ENCODE assay signal across 15 cellular contexts in genomic region chr14:64757601-64758000, GRCh38. TPM values are rescaled to one million over a fixed set of nuclear protein-coding genes. Genes with fewer than 3 reads are reported as not detected.
A peak's percentile ranks its signal among the peaks of the same experiment; 100 is the strongest.
DNase-seq lines count a peak whose midpoint lies in the region; TF ChIP-seq lines count a peak whose summit lies in the region.
"Had no signal": no experiment of that assay in that cellular context is flagged by ENCODE, and none has a peak within 500 bp of the region (broad histone marks: within the 10 kb centered on the region; RNA-seq: fewer than 3 reads in every experiment).

No MANE protein-coding gene starts in this region.

- H3K9ac ChIP-seq in muscle layer of colon (ENCODE audit: low read length): no peak overlapping the region

- no peaks in the 10 kb centered on the region for H3K79me2 ChIP-seq in PC-9 (ENCODE audit: low read depth)

- H3K36me3 ChIP-seq in PC-9 (ENCODE audit: low read depth) (no peaks in the 10 kb centered on the region), muscle layer of colon (ENCODE audit: insufficient read depth, low read length) (no peaks in the 10 kb centered on the region), tibial nerve (no peaks in the 10 kb centered on the region)
- no peaks in the 10 kb centered on the region for H3K36me3 ChIP-seq in effector memory CD4-positive, alpha-beta T cell (ENCODE audit: control insufficient read depth, insufficient read depth, low read length)
- H3K36me3 ChIP-seq: SJCRH30 had no signal

- no peaks in the 10 kb centered on the region for H3K9me2 ChIP-seq in PC-9 (ENCODE audit: insufficient read depth)

- CTCF ChIA-PET in PC-9 (lab: Charles Lee): no interaction called here

- no TSS peak for BruUV-seq in PC-9 (replicated peaks; lab: Mats Ljungman, UMichigan)

- no peaks in the 10 kb centered on the region for H4K20me1 ChIP-seq in PC-9 (ENCODE audit: insufficient read depth)

- no peak for DNase-seq in PC-9
- no peak for DNase-seq in effector memory CD4-positive, alpha-beta T cell
- DNase-seq in tibial nerve (ENCODE audit: low spot score in 2 of 2): no peak
- DNase-seq in putamen (ENCODE audit: low spot score): no peak
- DNase-seq in NCI-H2107 treated with DMSO at 0.1 percent for 48 hours (lab: John Stamatoyannopoulos, UW; ENCODE audit: unreplicated experiment): no peak
- no peak for DNase-seq in GM20000 (ENCODE audit: low spot score)
- DNase-seq: activated CD8-positive, alpha-beta memory T cell treated with anti-CD3 and anti-CD28 coated beads, Interleukin-2, amount 10 ng/mL, durations not matched to agents 7 days and 5 days; GDM1; H7; NCI-H1930; NCI-H82; stimulated activated naive CD4-positive, alpha-beta T cell had no signal

- TF ChIP-seq EP300 in tibial nerve (IDR thresholded peaks at IDR 0.05): no peak

- H3K9me3 ChIP-seq in PC-9 (ENCODE audit: insufficient read depth, low read depth): no peaks in the 10 kb centered on the region
- no peaks in the 10 kb centered on the region for H3K9me3 ChIP-seq in effector memory CD4-positive, alpha-beta T cell (ENCODE audit: control insufficient read depth, low read length)
- no peaks in the 10 kb centered on the region for H3K9me3 ChIP-seq in muscle layer of colon (ENCODE audit: low read length)
- H3K9me3 ChIP-seq in tibial nerve: no peaks in the 10 kb centered on the region
- H3K9me3 ChIP-seq: SJCRH30 had no signal

- TF ChIP-seq POLR2A in tibial nerve (IDR thresholded peaks at IDR 0.05): no peak

- H3K4me1 ChIP-seq in PC-9 (replicated peaks; ENCODE audit: insufficient read depth) (peaks cover 77% of the 10 kb centered on the region), muscle layer of colon (ENCODE audit: insufficient read depth, low read length) (peaks cover 59% of the 10 kb centered on the region), tibial nerve (peaks cover 0 to 45% (median 21%) of the 10 kb centered on the region in 4 donors)
- peaks cover 71% of the 10 kb centered on the region for H3K4me1 ChIP-seq in effector memory CD4-positive, alpha-beta T cell (ENCODE audit: control insufficient read depth, insufficient read depth, low read length, poor library complexity, severe bottlenecking)

- H3K27ac ChIP-seq in PC-9 (peak overlapping the region; percentile 34), muscle layer of colon (ENCODE audit: low read depth, low read length) (peak overlapping the region; percentile 57), tibial nerve (peak overlapping the region in 3 of 4 donors; percentile 4 to 87 (median 28))
- peak overlapping the region; percentile 70 for H3K27ac ChIP-seq in effector memory CD4-positive, alpha-beta T cell (ENCODE audit: insufficient read depth, low read length, poor library complexity, severe bottlenecking)
- H3K27ac ChIP-seq: HL-60, SJCRH30 had no signal

- TF ChIP-seq CTCF in PC-9 (conservative IDR thresholded peaks at IDR 0.05): no peak
- TF ChIP-seq CTCF in tibial nerve (IDR thresholded peaks at IDR 0.05): no peak
- TF ChIP-seq CTCF in GM20000 (IDR thresholded peaks at IDR 0.05; ENCODE audit: extremely low read depth, missing control alignments): no peak

- H2AFZ ChIP-seq in PC-9: no peak overlapping the region

- WGBS in tibial nerve, 2 donors: 61 to 88% methylated on average over 3 of the region's 3 CpGs

- peak overlapping the region; percentile 45 for H3K4me2 ChIP-seq in PC-9

- intact Hi-C loops in PC-9 (cut with micrococcal nuclease; ENCODE audit: unreplicated experiment): loop anchor here (2.0 to 5.0 kb wide), 4 partner anchors 37 to 320 kb away; partner anchors contain the start of genes HSPA2 and RAB15

- H3K4me3 ChIP-seq in PC-9: no peak overlapping the region
- H3K4me3 ChIP-seq in effector memory CD4-positive, alpha-beta T cell (ENCODE audit: insufficient read depth, low read depth, low read length, poor library complexity, severe bottlenecking): no peak overlapping the region
- H3K4me3 ChIP-seq in muscle layer of colon (ENCODE audit: low read depth in 1 of 2, low read length in 2 of 2): no peak overlapping the region
- no peak overlapping the region for H3K4me3 ChIP-seq in tibial nerve
- H3K4me3 ChIP-seq: SJCRH30 had no signal

- H3F3A ChIP-seq in PC-9 (ENCODE audit: insufficient read depth, low read depth): peaks cover 47% of the 10 kb centered on the region

- POLR2A ChIA-PET in PC-9 (lab: Charles Lee; ENCODE audit: unreplicated experiment): no interaction called here

- H3K27me3 ChIP-seq in PC-9 (ENCODE audit: insufficient read depth, low read depth) (no peaks in the 10 kb centered on the region), muscle layer of colon (ENCODE audit: control insufficient read depth in 1 of 2, insufficient read depth in 2 of 2, low read length in 2 of 2) (no peaks in the 10 kb centered on the region), tibial nerve (no peaks in the 10 kb centered on the region)
- H3K27me3 ChIP-seq in effector memory CD4-positive, alpha-beta T cell (replicated peaks; ENCODE audit: control insufficient read depth, insufficient read depth, low read length, poor library complexity, severe bottlenecking): no peaks in the 10 kb centered on the region
- H3K27me3 ChIP-seq: SJCRH30 had no signal

RNA-seq across cellular contexts. Expression of gene PLEKHG3, which starts 53.4 kb away (rescaled TPM):
- 59.3 and 61.7 TPM in 2 replicates for total RNA-seq in PC-9 (2021)
- 10 to 100 TPM; 33.3 to 73.9 (median 63.1) TPM for total RNA-seq in tibial nerve
